ENCODE assay signal across 9 cellular contexts in genomic region chr14:89428556-89429196, GRCh38. TPM values are rescaled to one million over a fixed set of nuclear protein-coding genes. Genes with fewer than 3 reads are reported as not detected.
A peak's percentile ranks its signal among the peaks of the same experiment; 100 is the strongest.
DNase-seq lines count a peak whose midpoint lies in the region; ATAC-seq and TF ChIP-seq lines count a peak whose summit lies in the region.
"Had no signal": no experiment of that assay in that cellular context is flagged by ENCODE, and none has a peak within 500 bp of the region (broad histone marks: within the 10 kb centered on the region; RNA-seq: fewer than 3 reads in every experiment).

No MANE protein-coding gene starts in this region.

- intact Hi-C loops in Caco-2 (cut with micrococcal nuclease; ENCODE audit: unreplicated experiment): no loop called here

- H3K9me3 ChIP-seq in Caco-2: no peaks in the 10 kb centered on the region
- H3K9me3 ChIP-seq: body of pancreas had no signal

- ATAC-seq in GM21737 (IDR thresholded peaks at IDR 0.05; ENCODE audit: unreplicated experiment) (no peak), GM19463 (IDR thresholded peaks at IDR 0.05; ENCODE audit: unreplicated experiment) (no peak)

- no peaks in the 10 kb centered on the region for H3K36me3 ChIP-seq in Caco-2 (ENCODE audit: control insufficient read depth, insufficient read depth, low read length)

- no TSS peak for BruUV-seq in Caco-2 (replicated peaks; lab: Mats Ljungman, UMichigan)

- DNase-seq in Caco-2 (peak; percentile 3 to 44), NCI-H187 treated with DMSO at 0.1 percent for 48 hours (lab: John Stamatoyannopoulos, UW) (peak; percentile 54), astrocyte of the spinal cord (ENCODE audit: low read depth, low spot score) (peak; percentile 47), myocyte (ENCODE audit: low read depth) (peak; percentile 93), NCI-H2029 treated with DMSO at 0.1 percent for 48 hours (lab: John Stamatoyannopoulos, UW) (no peak), dedifferentiated amniotic fluid mesenchymal stem cell (ENCODE audit: extremely low spot score) (no peak)

- no peaks in the 10 kb centered on the region for H3K9me3 Mint-ChIP-seq in Caco-2 (ENCODE audit: unreplicated experiment)

- POLR2A ChIA-PET in Caco-2 (lab: Charles Lee): no interaction called here

- H3K4me3 ChIP-seq in Caco-2 (ENCODE audit: low read depth, low read length) (no peak overlapping the region), astrocyte of the spinal cord (ENCODE audit: low read depth, low read length) (no peak overlapping the region)
- H3K4me3 ChIP-seq: body of pancreas had no signal

- CTCF ChIA-PET in Caco-2 (lab: Charles Lee): no interaction called here

- H3K4me1 Mint-ChIP-seq in Caco-2 (ENCODE audit: low read depth, unreplicated experiment): no peaks in the 10 kb centered on the region

- in situ Hi-C loops in astrocyte of the spinal cord (cut with HindIII; ENCODE audit: low sequenced_read_pairs): no loop called here

- H3K27ac Mint-ChIP-seq in Caco-2 (ENCODE audit: unreplicated experiment): no peak overlapping the region

- H3K4me3 Mint-ChIP-seq in Caco-2 (ENCODE audit: unreplicated experiment): no peak overlapping the region

- no peaks in the 10 kb centered on the region for H3K27me3 Mint-ChIP-seq in Caco-2 (ENCODE audit: insufficient read depth, unreplicated experiment)

- H3K27me3 ChIP-seq in Caco-2 (replicated peaks; ENCODE audit: control insufficient read depth, insufficient read depth, low read length): no peaks in the 10 kb centered on the region
- H3K27me3 ChIP-seq: body of pancreas had no signal

- no peaks in the 10 kb centered on the region for H3K36me3 Mint-ChIP-seq in Caco-2 (ENCODE audit: insufficient read depth, unreplicated experiment)

- TF ChIP-seq CTCF in Caco-2 (IDR thresholded peaks at IDR 0.05; ENCODE audit: insufficient read depth in 1 of 2, low read depth in 1 of 2, low read length in 1 of 2, severe bottlenecking in 1 of 2, unreplicated experiment in 1 of 2) (no peak), astrocyte of the spinal cord (IDR thresholded peaks at IDR 0.05; ENCODE audit: low read depth, low read length) (no peak)

- peaks cover 10% of the 10 kb centered on the region for H3K4me1 ChIP-seq in Caco-2

RNA-seq across cellular contexts. Expression of gene FOXN3, which starts 11.6 kb away (rescaled TPM):
- total RNA-seq in Caco-2 (2022): 20.6 and 24.8 TPM in 2 replicates
- 24.1 and 27.5 TPM in 2 replicates for total RNA-seq in myocyte
- polyA plus RNA-seq in myocyte (2012): 18.8 TPM

Comparison
In these comparisons a context has a peak if more than half of its experiments do, and no peak if none do; other contexts are left out.
1. DNase-seq: peak in Caco-2 (2 of 2), NCI-H187 treated with DMSO at 0.1 percent for 48 hours (single experiment), astrocyte of the spinal cord (single experiment) and myocyte (single experiment); none in NCI-H2029 treated with DMSO at 0.1 percent for 48 hours (single experiment) and dedifferentiated amniotic fluid mesenchymal stem cell (single experiment).